Comparison of ENCODE assay signal across 8 cellular contexts in genomic region chr19:39445258-39446071, GRCh38. TPM values are rescaled to one million over a fixed set of nuclear protein-coding genes. Genes with fewer than 3 reads are reported as not detected.
A peak's percentile ranks its signal among the peaks of the same experiment; 100 is the strongest.
DNase-seq lines count a peak whose midpoint lies in the region; ATAC-seq and TF ChIP-seq lines count a peak whose summit lies in the region.

Gene SUPT5H, plus strand, starts transcription at chr19:39445582. Its CDS starts 309 bp downstream, at chr19:39445891.

- WGBS in adipose tissue, 3 donors = 0 to 1% (median 1%) methylated on average over 65 of the region's 65 CpGs
- WGBS in heart left ventricle, 4 donors = 0 to 1% (median 1%) methylated on average over 58 to 65 of the region's 65 CpGs
- 0 to 1% methylated on average over 22 to 65 of the region's 65 CpGs for WGBS in upper lobe of left lung, 2 donors

- TF ChIP-seq POLR2A in heart left ventricle (IDR thresholded peaks at IDR 0.05) = peak; percentile 34 to 91
- peak; percentile 60 to 97 (median 91) for TF ChIP-seq POLR2A in upper lobe of left lung (IDR thresholded peaks at IDR 0.05)

- peaks cover 55 to 58% (median 58%) of the 10 kb centered on the region in 3 donors for H3K4me1 Mint-ChIP-seq in T-cell

- H3K27ac ChIP-seq in adipose tissue (ENCODE audit: low read depth, low read length) = peak within 1 kb of the TSS; percentile 45
- peak within 1 kb of the TSS; percentile 86 to 96 (median 92) for H3K27ac ChIP-seq in heart left ventricle
- peak within 1 kb of the TSS; percentile 90 to 96 (median 94) for H3K27ac ChIP-seq in upper lobe of left lung

- H3K4me1 ChIP-seq in heart left ventricle = peaks cover 8 to 51% (median 36%) of the 10 kb centered on the region in 12 donors
- peaks cover 34 to 53% (median 39%) of the 10 kb centered on the region in 4 donors for H3K4me1 ChIP-seq in upper lobe of left lung

- peak in 1 of 4 donors; percentile 75 for TF ChIP-seq EP300 in upper lobe of left lung (IDR thresholded peaks at IDR 0.05)

- H3K4me3 Mint-ChIP-seq in T-cell = peak within 1 kb of the TSS; percentile 94 to 96 (median 96)

- H3K36me3 Mint-ChIP-seq in T-cell = peaks cover 23% of the 10 kb centered on the region

- no peaks in the 10 kb centered on the region for H3K27me3 ChIP-seq in heart left ventricle
- H3K27me3 ChIP-seq in upper lobe of left lung = no peaks in the 10 kb centered on the region

- peak; percentile 84 for ATAC-seq in HG02840 (IDR thresholded peaks at IDR 0.05; ENCODE audit: low FRiP score, unreplicated experiment)
- ATAC-seq in T-cell (replicated peaks in 1 of 4) = peak; percentile 96 to 97 (median 97)
- peak; percentile 98 to 99 (median 98) for ATAC-seq in heart left ventricle
- ATAC-seq in upper lobe of left lung (ENCODE audit: low FRiP score in 2 of 2) = peak; percentile 98

- CTCF ChIA-PET in T-cell (lab: Charles Lee) = interaction anchor here in 1 of 2 donors (1.4 kb wide), 1 partner anchor 10 kb away, joined by 12 read pairs; the partner anchor contains the start of gene RPS16

- H3K27me3 Mint-ChIP-seq in T-cell = no peaks in the 10 kb centered on the region

- intact Hi-C loops in heart left ventricle (cut with DNase I) = loop anchor here in 6 of 10 donors (1.0 to 10.0 kb wide), 6 partner anchors 9 to 89 kb away; partner anchors contain the start of genes EID2B (in 4 of the 6), MED29 (in 2 of the 6), PAF1 (in 2 of the 6) and PLEKHG2 (in 1 of the 6)
- intact Hi-C loops in posterior cingulate gyrus (cut with DNase I) = loop anchor here (1.0 to 5.0 kb wide), 2 partner anchors 9 to 37 kb away; partner anchors contain the start of gene TIMM50

- no peak for TF ChIP-seq CTCF in GM12875 (IDR thresholded peaks at IDR 0.05; ENCODE audit: borderline replicate concordance, insufficient read depth, low read depth, low read length)
- TF ChIP-seq CTCF in heart left ventricle (IDR thresholded peaks at IDR 0.05) = peak in 1 of 12 donors; percentile 12
- TF ChIP-seq CTCF in upper lobe of left lung (IDR thresholded peaks at IDR 0.05) = peak in 3 of 6 experiments; percentile 4 to 19 (median 10)

- H3K4me3 ChIP-seq in GM12875 (ENCODE audit: low read depth, low read length) (peak within 1 kb of the TSS; percentile 99), heart left ventricle (peak within 1 kb of the TSS; percentile 65 to 98 (median 86)), upper lobe of left lung (peak within 1 kb of the TSS; percentile 67 to 98 (median 90))

- H3K9me3 ChIP-seq in heart left ventricle (no peaks in the 10 kb centered on the region), upper lobe of left lung (no peaks in the 10 kb centered on the region)

- H3K9me3 Mint-ChIP-seq in T-cell = no peaks in the 10 kb centered on the region

- H3K27ac Mint-ChIP-seq in T-cell = peak within 1 kb of the TSS; percentile 94 to 97

- DNase-seq in NCI-H1436 treated with DMSO at 0.1 percent for 48 hours (lab: John Stamatoyannopoulos, UW) (peak; percentile 89), T-cell (peak; percentile 88 to 99 (median 98)), heart left ventricle (peak; percentile 97 to 98 (median 97)), posterior cingulate gyrus (peak; percentile 91 to 99 (median 95)), upper lobe of left lung (peak; percentile 95 to 98)

- peaks cover 0 to 22% (median 11%) of the 10 kb centered on the region in 9 donors for H3K36me3 ChIP-seq in heart left ventricle
- H3K36me3 ChIP-seq in upper lobe of left lung = peaks cover 0 to 17% (median 0%) of the 10 kb centered on the region in 4 donors

- POLR2A ChIA-PET in T-cell (lab: Charles Lee) = interaction anchor here (1.1 to 3.7 kb wide), 2 partner anchors 10 kb away, joined by 3 to 57 read pairs; partner anchors contain the start of gene RPS16 (in 2 of the 2)

RNA-seq across cellular contexts. Expression of gene SUPT5H, which starts in this region (rescaled TPM):
- total RNA-seq in T-cell = 100 to 1,000 TPM; 180 to 301 (median 194) TPM
- 100 to 1,000 TPM in 1 of 3 donors, 10 to 100 TPM in 2; 64.7 to 107 (median 71.3) TPM for polyA plus RNA-seq in adipose tissue
- 100 to 1,000 TPM in 1 of 9 donors, 10 to 100 TPM in 8; 64.2 to 113 (median 81.7) TPM for total RNA-seq in heart left ventricle
- polyA plus RNA-seq in heart left ventricle = 100 to 1,000 TPM in 1 of 2 donors, 10 to 100 TPM in 1; 63.8 to 112 TPM
- 100 to 1,000 TPM in 4 of 6 donors, 10 to 100 TPM in 2; 94.9 to 183 (median 111) TPM for total RNA-seq in upper lobe of left lung

Comparison
In these comparisons a context has a peak if more than half of its experiments do, and no peak if none do; other contexts are left out.
1. Peak in every context shown above with its lines: DNase-seq, ATAC-seq, H3K4me3 ChIP-seq and H3K27ac ChIP-seq.